Comparison of ENCODE assay signal across 1 cellular context in genomic region chr1:39105841-39106765, GRCh38.
TF ChIP-seq lines count a peak whose summit lies in the region.

No MANE protein-coding gene starts in this region.

TF ChIP-seq in K562, 482 proteins besides CTCF, POLR2A, EP300 and RAD21 (continued from another document):
- TF ChIP-seq ZFPM2 (CRISPR knock-in tag; IDR thresholded peaks at IDR 0.05), result no peak
- TF ChIP-seq MAFG (tag; conservative IDR thresholded peaks at IDR 0.05), result peak; percentile 30; the same call in 1 of the 2 replicates
- TF ChIP-seq RBM14 (IDR thresholded peaks at IDR 0.05; ENCODE audit: borderline replicate concordance, insufficient read depth, low read depth, low read length), result no peak
- TF ChIP-seq ZNF398 (CRISPR knock-in tag; IDR thresholded peaks at IDR 0.05), result no peak
- TF ChIP-seq PKNOX1 (IDR thresholded peaks at IDR 0.05), result peak; percentile 71
- 0 out of 2 replicates have a peak, but pooled peaks have one; percentile 5 for TF ChIP-seq GABPA (tag; conservative IDR thresholded peaks at IDR 0.05; ENCODE audit: low read depth)
- no peak for TF ChIP-seq PRMT5 (CRISPR knock-in tag; IDR thresholded peaks at IDR 0.05)
- peak; percentile 52; the same call in 1 of the 2 replicates for TF ChIP-seq MBD2 (IDR thresholded peaks at IDR 0.05; ENCODE audit: borderline replicate concordance, low read depth)
- no peak for TF ChIP-seq CBX8 (IDR thresholded peaks at IDR 0.05; ENCODE audit: borderline replicate concordance, extremely low read depth, low read depth, low read length, poor library complexity, severe bottlenecking)
- TF ChIP-seq BCLAF1 (IDR thresholded peaks at IDR 0.05; ENCODE audit: borderline replicate concordance in 1 of 2, control insufficient read depth in 1 of 2, low read depth in 2 of 2, low read length in 1 of 2), result no peak
- no peak for TF ChIP-seq ZBTB26 (CRISPR knock-in tag; IDR thresholded peaks at IDR 0.05)
- TF ChIP-seq EWSR1 (IDR thresholded peaks at IDR 0.05; ENCODE audit: borderline replicate concordance, low read depth, partially characterized antibody), result no peak
- no peak for TF ChIP-seq SAFB (IDR thresholded peaks at IDR 0.05; ENCODE audit: borderline replicate concordance, low read depth, low read length)
- no peak for TF ChIP-seq CHCHD3 (CRISPR knock-in tag; IDR thresholded peaks at IDR 0.05)
- TF ChIP-seq BRF2 (IDR thresholded peaks at IDR 0.05; ENCODE audit: borderline replicate concordance, insufficient read depth, insufficient read length), result no peak
- no peak for TF ChIP-seq DEAF1 (CRISPR knock-in tag; IDR thresholded peaks at IDR 0.05)
- no peak for TF ChIP-seq ZNF24 (IDR thresholded peaks at IDR 0.05)
- TF ChIP-seq ZNF740 (CRISPR knock-in tag; IDR thresholded peaks at IDR 0.05), result no peak
- peak in 1 of 2 experiments; percentile 66; a peak in 1 of 4 replicates for TF ChIP-seq ZNF740 (tag; IDR thresholded peaks at IDR 0.05)
- no peak for TF ChIP-seq KAT8 (IDR thresholded peaks at IDR 0.05; ENCODE audit: low read depth)
- TF ChIP-seq TRIM25 (IDR thresholded peaks at IDR 0.05; ENCODE audit: borderline replicate concordance), result no peak
TF ChIP-seq in K562: peak in this region for 37.
